Comparison of ENCODE assay signal across 22 cellular contexts in genomic region chr3:126264381-126264780, GRCh38.
DNase-seq lines count a peak whose midpoint lies in the region; ATAC-seq and TF ChIP-seq lines count a peak whose summit lies in the region.
"Had no signal": no experiment of that assay in that cellular context is flagged by ENCODE, and none has a peak within 500 bp of the region (broad histone marks: within the 10 kb centered on the region; RNA-seq: fewer than 3 reads in every experiment).

No MANE protein-coding gene starts in this region.

- H2BK12ac ChIP-seq in neuronal stem cell (ENCODE audit: low read length), result no peak overlapping the region

- H3K4me1 Mint-ChIP-seq in MCF 10A (ENCODE audit: insufficient read depth, unreplicated experiment), result peaks cover 50% of the 10 kb centered on the region
- H3K4me1 Mint-ChIP-seq: CD4-positive, CD25-positive, alpha-beta regulatory T cell; IgD-negative memory B cell had no signal

- no peak overlapping the region for H2AFZ ChIP-seq in neuronal stem cell (ENCODE audit: low read length)
- H2AFZ ChIP-seq: GM23338 had no signal

- H3K4me1 ChIP-seq in A673 (ENCODE audit: insufficient read depth, low read length, poor library complexity, severe bottlenecking) (peaks cover 43% of the 10 kb centered on the region), esophagus muscularis mucosa (peaks cover 39 to 75% (median 71%) of the 10 kb centered on the region in 4 donors), neuronal stem cell (ENCODE audit: control insufficient read depth in 2 of 2, insufficient read depth in 1 of 2, low read depth in 1 of 2, low read length in 2 of 2) (peaks cover 21 to 22% of the 10 kb centered on the region in 2 donors)

- no peak overlapping the region for H3K14ac ChIP-seq in neuronal stem cell (ENCODE audit: low read length)

- DNase-seq in A673 (ENCODE audit: low spot score) (peak; percentile 71), NCI-H524 (lab: John Stamatoyannopoulos, UW) (peak; percentile 94 to 96), esophagus muscularis mucosa (ENCODE audit: extremely low spot score) (no peak), neuronal stem cell (ENCODE audit: low spot score) (no peak), MCF 10A (ENCODE audit: unreplicated experiment) (no peak)
- DNase-seq: CD4-positive, CD25-positive, alpha-beta regulatory T cell; DND-41; NCI-H187; NCI-H2227 treated with DMSO at 0.1 percent for 48 hours; NCI-H510A; NCI-H774; OCI-M1 had no signal

- CTCF ChIA-PET in A673 (lab: Charles Lee), result no interaction called here
- CTCF ChIA-PET in MCF 10A (lab: Yijun Ruan, JAX), result interaction anchor here (1.0 kb wide), 1 partner anchor 12 kb away, joined by 5 read pairs; no protein-coding TSS in a partner anchor

- no peak overlapping the region for H3K9ac ChIP-seq in neuronal stem cell (ENCODE audit: low read depth, low read length, poor library complexity)

- H2AK5ac ChIP-seq in neuronal stem cell (ENCODE audit: low read depth, low read length), result peak overlapping the region; percentile 47

- no peak for TF ChIP-seq EP300 in esophagus muscularis mucosa (IDR thresholded peaks at IDR 0.05)

- H3K36me3 ChIP-seq in A673 (ENCODE audit: insufficient read depth, low read length, poor library complexity, severe bottlenecking), result no peaks in the 10 kb centered on the region
- no peaks in the 10 kb centered on the region for H3K36me3 ChIP-seq in esophagus muscularis mucosa
- no peaks in the 10 kb centered on the region for H3K36me3 ChIP-seq in neuronal stem cell (replicated peaks in 1 of 2; ENCODE audit: control insufficient read depth in 2 of 2, insufficient read depth in 2 of 2, low read length in 2 of 2)
- H3K36me3 ChIP-seq: SJSA1 had no signal

- H3K36me3 Mint-ChIP-seq in MCF 10A (ENCODE audit: insufficient read depth, unreplicated experiment), result peaks cover 6% of the 10 kb centered on the region
- H3K36me3 Mint-ChIP-seq: CD4-positive, CD25-positive, alpha-beta regulatory T cell; IgD-negative memory B cell had no signal

- TF ChIP-seq CTCF in A673 (conservative IDR thresholded peaks at IDR 0.05; ENCODE audit: low read depth, low read length), result no peak
- no peak for TF ChIP-seq CTCF in esophagus muscularis mucosa (IDR thresholded peaks at IDR 0.05)
- no peak for TF ChIP-seq CTCF in MCF 10A (IDR thresholded peaks at IDR 0.05; ENCODE audit: unreplicated experiment)

- H2BK15ac ChIP-seq in neuronal stem cell (ENCODE audit: low read length), result peak overlapping the region; percentile 40

- H3K27ac Mint-ChIP-seq in MCF 10A (ENCODE audit: low read depth, unreplicated experiment), result no peak overlapping the region
- H3K27ac Mint-ChIP-seq: CD4-positive, CD25-positive, alpha-beta regulatory T cell; GM23338; IgD-negative memory B cell had no signal

- no peak overlapping the region for H4K8ac ChIP-seq in neuronal stem cell (ENCODE audit: low read depth, low read length)

- no peaks in the 10 kb centered on the region for H3K27me3 Mint-ChIP-seq in MCF 10A (ENCODE audit: insufficient read depth, unreplicated experiment)

- no peak for TF ChIP-seq POLR2A in esophagus muscularis mucosa (IDR thresholded peaks at IDR 0.05; ENCODE audit: low read depth)

- H3K4me2 ChIP-seq in neuronal stem cell (ENCODE audit: insufficient read depth, low read length, poor library complexity, severe bottlenecking), result no peak overlapping the region
- H3K4me2 ChIP-seq: A549, GM23338 had no signal

- H3K4me3 Mint-ChIP-seq in MCF 10A (ENCODE audit: unreplicated experiment), result no peak overlapping the region
- H3K4me3 Mint-ChIP-seq: CD4-positive, CD25-positive, alpha-beta regulatory T cell; GM23338; IgD-negative memory B cell had no signal

- H3K9me3 ChIP-seq in A673 (ENCODE audit: low read depth, low read length, poor library complexity, severe bottlenecking) (no peaks in the 10 kb centered on the region), esophagus muscularis mucosa (no peaks in the 10 kb centered on the region), neuronal stem cell (replicated peaks in 1 of 2; ENCODE audit: control insufficient read depth in 2 of 2, insufficient read depth in 1 of 2, low read depth in 1 of 2, low read length in 2 of 2) (peaks cover 0 to 6% of the 10 kb centered on the region in 2 donors)
- H3K9me3 ChIP-seq: A549, SJSA1 had no signal

- H3K4me3 ChIP-seq in A673 (ENCODE audit: low read depth, low read length, poor library complexity, severe bottlenecking) (no peak overlapping the region), esophagus muscularis mucosa (no peak overlapping the region), neuronal stem cell (ENCODE audit: low read length in 2 of 2) (no peak overlapping the region)
- H3K4me3 ChIP-seq: A549, GM12878, GM23338, SJSA1 had no signal

- WGBS in esophagus muscularis mucosa, result 87% methylated on average over 4 of the region's 7 CpGs
- no CpG with 5 or more reads among the region's 7 CpGs for WGBS in neuronal stem cell (ENCODE audit: extremely low coverage in 2 of 2, insufficient read length in 2 of 2, insufficient replicate concordance in 1 of 2), 2 donors

- H3K27me3 ChIP-seq in A673 (replicated peaks; ENCODE audit: insufficient read depth, low read depth, low read length, poor library complexity) (no peaks in the 10 kb centered on the region), esophagus muscularis mucosa (no peaks in the 10 kb centered on the region), neuronal stem cell (ENCODE audit: control insufficient read depth in 3 of 3, insufficient read depth in 3 of 3, low read depth in 1 of 3, low read length in 3 of 3) (no peaks in the 10 kb centered on the region)
- H3K27me3 ChIP-seq: SJSA1 had no signal

- intact Hi-C loops in A673 (cut with micrococcal nuclease; ENCODE audit: unreplicated experiment) (no loop called here), esophagus muscularis mucosa (cut with DNase I) (no loop called here), MCF 10A (cut with micrococcal nuclease) (no loop called here)

- no peak overlapping the region for H3K18ac ChIP-seq in neuronal stem cell (ENCODE audit: low read length)

- no peak overlapping the region for H2BK5ac ChIP-seq in neuronal stem cell (ENCODE audit: low read length)

- no peak overlapping the region for H4K91ac ChIP-seq in neuronal stem cell (ENCODE audit: low read depth, low read length, poor library complexity)

- H3K27ac ChIP-seq in A673 (ENCODE audit: low read depth, low read length, poor library complexity, severe bottlenecking) (peak overlapping the region; percentile 57), esophagus muscularis mucosa (replicated peaks in 1 of 4) (peak overlapping the region; percentile 90 to 97 (median 94)), neuronal stem cell (replicated peaks; ENCODE audit: low read length) (no peak overlapping the region)
- H3K27ac ChIP-seq: A549, SJSA1 had no signal

- H3K9me3 Mint-ChIP-seq in MCF 10A (ENCODE audit: unreplicated experiment), result no peaks in the 10 kb centered on the region

- BruUV-seq in A673 (replicated peaks; lab: Mats Ljungman, UMichigan) (no TSS peak), MCF 10A (replicated peaks; lab: Mats Ljungman, UMichigan) (no TSS peak)

- H2BK120ac ChIP-seq in neuronal stem cell (ENCODE audit: low read depth, low read length), result no peak overlapping the region

- H3K4ac ChIP-seq in neuronal stem cell (ENCODE audit: low read length), result no peak overlapping the region

- POLR2A ChIA-PET in A673 (lab: Charles Lee; ENCODE audit: low non-redundant PET) (no interaction called here), MCF 10A (lab: Yijun Ruan, JAX) (no interaction called here)

- ATAC-seq in GM19035 (IDR thresholded peaks at IDR 0.05; ENCODE audit: unreplicated experiment) (no peak), GM19023 (IDR thresholded peaks at IDR 0.05; ENCODE audit: unreplicated experiment) (no peak), HG02885 (IDR thresholded peaks at IDR 0.05; ENCODE audit: poor library complexity, unreplicated experiment) (no peak)
- ATAC-seq: A549, GM12878, HCT116, Right ventricle myocardium inferior had no signal

- H3K23ac ChIP-seq in neuronal stem cell (ENCODE audit: low read depth, low read length, poor library complexity), result no peak overlapping the region

- no peaks in the 10 kb centered on the region for H3K79me1 ChIP-seq in neuronal stem cell (ENCODE audit: low read depth, low read length)

Comparison
In these comparisons a context has a peak if more than half of its experiments do, and no peak if none do; other contexts are left out.
1. DNase-seq: peak in A673 (single experiment) and NCI-H524 (2 of 2); none in esophagus muscularis mucosa (single experiment), neuronal stem cell (single experiment) and MCF 10A (single experiment).